In genomic region chr12:19480459-19480858, GRCh38 we compare ENCODE assay signal across 23 cellular contexts.
"Had no signal": no experiment of that assay in that cellular context is flagged by ENCODE, and none has a peak within 500 bp of the region (broad histone marks: within the 10 kb centered on the region; RNA-seq: fewer than 3 reads in every experiment).

No MANE protein-coding gene starts in this region.

- H3K4me3 Mint-ChIP-seq: stimulated activated naive B cell treated with anti-CD40 and anti-IgM and Interleukin-4, amounts not matched to agents 10 μg/mL and 1 μg/mL and 100 μg/mL, for 72 hours; stimulated activated naive CD8-positive, alpha-beta T cell treated with anti-CD3 and anti-CD28 coated beads, Interleukin-15, amount 100 ng/mL, for 72 hours had no signal

- H3K9me3 ChIP-seq: neutrophil, testis, upper lobe of right lung had no signal

- DNase-seq: dorsolateral prefrontal cortex; effector CD8-positive, alpha-beta T cell; glutamatergic neuron; islet precursor cell; mammary epithelial cell; naive thymus-derived CD8-positive, alpha-beta T cell; spleen; stimulated activated CD4-positive, alpha-beta T cell treated with anti-CD3 and anti-CD28 coated beads, Interleukin-15, amount 100 ng/mL, for 24 hours; stimulated activated CD4-positive, alpha-beta T cell treated with anti-CD3 and anti-CD28 coated beads, Interleukin-1b, Interleukin-23, amount 100 ng/mL, for 48 hours; stimulated activated CD4-positive, alpha-beta T cell treated with anti-CD3 and anti-CD28 coated beads, Interleukin-4, amount 100 ng/mL, for 4 hours; stimulated activated naive B cell treated with anti-CD40 and anti-IgM and Interleukin-4, amounts not matched to agents 10 μg/mL and 1 μg/mL and 100 μg/mL, for 72 hours; stimulated activated naive CD8-positive, alpha-beta T cell treated with anti-CD3 and anti-CD28 coated beads, Interleukin-15, amount 100 ng/mL, for 72 hours; testis; upper lobe of right lung had no signal

- H3K27me3 Mint-ChIP-seq: naive thymus-derived CD8-positive, alpha-beta T cell; stimulated activated naive B cell treated with anti-CD40 and anti-IgM and Interleukin-4, amounts not matched to agents 10 μg/mL and 1 μg/mL and 100 μg/mL, for 72 hours; stimulated activated naive CD8-positive, alpha-beta T cell treated with anti-CD3 and anti-CD28 coated beads, Interleukin-15, amount 100 ng/mL, for 72 hours had no signal

- H3K4me3 ChIP-seq: dorsolateral prefrontal cortex, esophagus muscularis mucosa, gastroesophageal sphincter, spleen, testis, tibial nerve, upper lobe of right lung, vagina had no signal

- H3K27ac ChIP-seq: dorsolateral prefrontal cortex, epithelial cell of prostate, esophagus muscularis mucosa, gastroesophageal sphincter, neutrophil, spleen, testis, tibial nerve, upper lobe of right lung, vagina had no signal

- H3K36me3 ChIP-seq: neutrophil had no signal

- H3K27ac Mint-ChIP-seq: stimulated activated naive B cell treated with anti-CD40 and anti-IgM and Interleukin-4, amounts not matched to agents 10 μg/mL and 1 μg/mL and 100 μg/mL, for 72 hours had no signal

- ATAC-seq: gastroesophageal sphincter; left lobe of liver; naive thymus-derived CD8-positive, alpha-beta T cell; sciatic nerve; stimulated activated naive B cell treated with anti-CD40 and anti-IgM and Interleukin-4, amounts not matched to agents 10 μg/mL and 1 μg/mL and 100 μg/mL, for 72 hours; stimulated activated naive CD8-positive, alpha-beta T cell treated with anti-CD3 and anti-CD28 coated beads, Interleukin-15, amount 100 ng/mL, for 72 hours; upper lobe of right lung had no signal

- FAIRE-seq: endometrium had no signal

- H3K27me3 ChIP-seq: dorsolateral prefrontal cortex, esophagus muscularis mucosa, gastroesophageal sphincter, neutrophil, spleen, testis, tibial nerve, upper lobe of right lung, vagina had no signal
